In genomic region chr16:89732918-89733242, GRCh38 we compare ENCODE assay signal across 19 cellular contexts. TPM values are rescaled to one million over a fixed set of nuclear protein-coding genes. Genes with fewer than 3 reads are reported as not detected.
DNase-seq lines count a peak whose midpoint lies in the region; ATAC-seq, FAIRE-seq and TF ChIP-seq lines count a peak whose summit lies in the region.
"Had no signal": no experiment of that assay in that cellular context is flagged by ENCODE, and none has a peak within 500 bp of the region (broad histone marks: within the 10 kb centered on the region; RNA-seq: fewer than 3 reads in every experiment).

No MANE protein-coding gene starts in this region.

- WGBS in HepG2 (ENCODE audit: low lambda C conversion rate), result 97% methylated on average over 9 of the region's 9 CpGs

- no peaks in the 10 kb centered on the region for H3K27me3 ChIP-seq in HepG2 (ENCODE audit: control insufficient read depth in 1 of 2, insufficient read depth in 2 of 2, low read length in 2 of 2)
- H3K27me3 ChIP-seq: Peyer's patch had no signal

- peak overlapping the region; percentile 12 for H3K27ac Mint-ChIP-seq in stimulated activated naive CD8-positive, alpha-beta T cell treated with anti-CD3 and anti-CD28 coated beads, Interleukin-15, Interleukin-2, amounts not matched to agents 100 ng/mL and 50 ng/mL, for 24 hours
- H3K27ac Mint-ChIP-seq in activated T-helper 1 cell treated with anti-CD3 and anti-CD28 coated beads, Interleukin-12 subunit alpha, Interleukin-12 subunit beta, Interleukin-2, Interleukin-4 antibody, amounts not matched to agents 30 ng/mL and 10 ng/mL and 1 ng/mL, durations not matched to agents 14 hours and 24 hours and 36 hours, result peak overlapping the region; percentile 31
- H3K27ac Mint-ChIP-seq: B cell had no signal

- intact Hi-C loops in activated T-helper 1 cell treated with anti-CD3 and anti-CD28 coated beads, Interleukin-12 subunit alpha, Interleukin-12 subunit beta, Interleukin-2, Interleukin-4 antibody, amounts not matched to agents 30 ng/mL and 10 ng/mL and 1 ng/mL, durations not matched to agents 14 hours and 24 hours and 36 hours (cut with micrococcal nuclease), result no loop called here
- intact Hi-C loops in HepG2 (cut with micrococcal nuclease; ENCODE audit: unreplicated experiment), result no loop called here

- no peaks in the 10 kb centered on the region for H3K9me3 ChIP-seq in HepG2 (ENCODE audit: low read length)
- H3K9me3 ChIP-seq: Peyer's patch had no signal

- H3K4me1 ChIP-seq in HepG2 (ENCODE audit: insufficient read depth, low read length), result peaks cover 21% of the 10 kb centered on the region

- TF ChIP-seq CTCF in HepG2 (CRISPR knock-in tag; IDR thresholded peaks at IDR 0.05), result no peak

- no peak for DNase-seq in stimulated activated naive CD8-positive, alpha-beta T cell treated with anti-CD3 and anti-CD28 coated beads, Interleukin-15, Interleukin-2, amounts not matched to agents 100 U/mL and 50 U/mL, for 24 hours
- no peak for DNase-seq in activated T-helper 1 cell treated with anti-CD3 and anti-CD28 coated beads, Interleukin-12 subunit alpha, Interleukin-12 subunit beta, Interleukin-2, Interleukin-4 antibody, amounts not matched to agents 30 ng/mL and 10 ng/mL and 1 ng/mL, durations not matched to agents 14 hours and 24 hours and 36 hours (ENCODE audit: low spot score)
- no peak for DNase-seq in HepG2 (ENCODE audit: low spot score)
- DNase-seq in AG20443 (ENCODE audit: low spot score), result no peak
- DNase-seq in NCI-H69 (lab: John Stamatoyannopoulos, UW), result no peak
- no peak for DNase-seq in RCC 7860 (ENCODE audit: low spot score)
- DNase-seq: ACHN, DMS153, EL, Karpas-422, NCI-H1105 treated with DMSO at 0.1 percent for 48 hours, NCI-H2029, NCI-H2171 treated with DMSO at 0.1 percent for 48 hours, NCI-H82, Peyer's patch, SIG-M5 had no signal

- H4K20me1 ChIP-seq in HepG2 (ENCODE audit: insufficient read depth, low read length), result no peaks in the 10 kb centered on the region

- TF ChIP-seq EP300 in HepG2 (IDR thresholded peaks at IDR 0.05; ENCODE audit: low read depth in 2 of 2, low read length in 2 of 2) (no peak), HepG2 (CRISPR knock-in tag; IDR thresholded peaks at IDR 0.05; ENCODE audit: borderline replicate concordance) (no peak)

- TF ChIP-seq POLR2A in HepG2 (IDR thresholded peaks at IDR 0.05; ENCODE audit: insufficient read depth in 1 of 2, low read depth in 2 of 2, low read length in 2 of 2), result no peak

- H3K9ac ChIP-seq in HepG2 (ENCODE audit: insufficient read depth, low read depth, low read length), result no peak overlapping the region

- H2AFZ ChIP-seq in HepG2 (ENCODE audit: low read length), result no peak overlapping the region

- H3K27ac ChIP-seq in HepG2 (ENCODE audit: extremely low read length, insufficient read depth, low read length), result no peak overlapping the region
- H3K27ac ChIP-seq: Peyer's patch had no signal

- in situ Hi-C loops in HepG2 (cut with HindIII; ENCODE audit: extremely low pct_ligation_motif_present, low pct_unique_long_range_greater_than_20kb), result no loop called here

- H3K4me3 Mint-ChIP-seq in stimulated activated naive CD8-positive, alpha-beta T cell treated with anti-CD3 and anti-CD28 coated beads, Interleukin-15, Interleukin-2, amounts not matched to agents 100 ng/mL and 50 ng/mL, for 24 hours, result no peak overlapping the region
- H3K4me3 Mint-ChIP-seq in activated T-helper 1 cell treated with anti-CD3 and anti-CD28 coated beads, Interleukin-12 subunit alpha, Interleukin-12 subunit beta, Interleukin-2, Interleukin-4 antibody, amounts not matched to agents 30 ng/mL and 10 ng/mL and 1 ng/mL, durations not matched to agents 14 hours and 24 hours and 36 hours, result no peak overlapping the region
- H3K4me3 Mint-ChIP-seq: B cell had no signal

- POLR2A ChIA-PET in HepG2 (lab: Yijun Ruan, JAX), result no interaction called here

- CTCF ChIA-PET in HepG2 (lab: Yijun Ruan, JAX; ENCODE audit: low intra/inter-chr PET ratio, low total read pairs), result no interaction called here

- FAIRE-seq in HepG2 (lab: Jason Lieb, UNC) (no peak), RCC 7860 (lab: Jason Lieb, UNC) (no peak)
- FAIRE-seq: H54 had no signal

- no peaks in the 10 kb centered on the region for H3K79me2 ChIP-seq in HepG2 (ENCODE audit: insufficient read depth, low read length)

- TF ChIP-seq RAD21 in HepG2 (CRISPR knock-in tag; IDR thresholded peaks at IDR 0.05), result no peak

- no peak overlapping the region for H3K4me2 ChIP-seq in HepG2 (ENCODE audit: low read depth, low read length)

- H3K36me3 Mint-ChIP-seq in stimulated activated naive CD8-positive, alpha-beta T cell treated with anti-CD3 and anti-CD28 coated beads, Interleukin-15, Interleukin-2, amounts not matched to agents 100 ng/mL and 50 ng/mL, for 24 hours (ENCODE audit: low read depth), result peaks cover 73% of the 10 kb centered on the region
- peaks cover 44% of the 10 kb centered on the region for H3K36me3 Mint-ChIP-seq in activated T-helper 1 cell treated with anti-CD3 and anti-CD28 coated beads, Interleukin-12 subunit alpha, Interleukin-12 subunit beta, Interleukin-2, Interleukin-4 antibody, amounts not matched to agents 30 ng/mL and 10 ng/mL and 1 ng/mL, durations not matched to agents 14 hours and 24 hours and 36 hours (ENCODE audit: low read depth)

- peaks cover 25% of the 10 kb centered on the region for H3K4me1 Mint-ChIP-seq in stimulated activated naive CD8-positive, alpha-beta T cell treated with anti-CD3 and anti-CD28 coated beads, Interleukin-15, Interleukin-2, amounts not matched to agents 100 ng/mL and 50 ng/mL, for 24 hours (ENCODE audit: low read depth)
- peaks cover 19% of the 10 kb centered on the region for H3K4me1 Mint-ChIP-seq in activated T-helper 1 cell treated with anti-CD3 and anti-CD28 coated beads, Interleukin-12 subunit alpha, Interleukin-12 subunit beta, Interleukin-2, Interleukin-4 antibody, amounts not matched to agents 30 ng/mL and 10 ng/mL and 1 ng/mL, durations not matched to agents 14 hours and 24 hours and 36 hours (ENCODE audit: low read depth)

- no peak overlapping the region for H3K4me3 ChIP-seq in HepG2 (replicated peaks in 1 of 3; ENCODE audit: insufficient read depth in 1 of 3, low read depth in 2 of 3, low read length in 3 of 3)
- H3K4me3 ChIP-seq: Peyer's patch had no signal

- ATAC-seq in stimulated activated naive CD8-positive, alpha-beta T cell treated with anti-CD3 and anti-CD28 coated beads, Interleukin-15, Interleukin-2, amounts not matched to agents 100 U/mL and 50 U/mL, for 24 hours, result no peak
- ATAC-seq in HepG2, result no peak

- H3K36me3 ChIP-seq in HepG2 (replicated peaks in 1 of 2; ENCODE audit: control insufficient read depth in 1 of 2, insufficient read depth in 2 of 2, low read length in 2 of 2), result peaks cover 37 to 71% of the 10 kb centered on the region in 2 experiments

- BruUV-seq in HepG2 (replicated peaks; lab: Mats Ljungman, UMichigan), result no TSS peak

- H3K27me3 Mint-ChIP-seq in stimulated activated naive CD8-positive, alpha-beta T cell treated with anti-CD3 and anti-CD28 coated beads, Interleukin-15, Interleukin-2, amounts not matched to agents 100 ng/mL and 50 ng/mL, for 24 hours, result no peaks in the 10 kb centered on the region
- H3K27me3 Mint-ChIP-seq in activated T-helper 1 cell treated with anti-CD3 and anti-CD28 coated beads, Interleukin-12 subunit alpha, Interleukin-12 subunit beta, Interleukin-2, Interleukin-4 antibody, amounts not matched to agents 30 ng/mL and 10 ng/mL and 1 ng/mL, durations not matched to agents 14 hours and 24 hours and 36 hours (ENCODE audit: insufficient read depth), result no peaks in the 10 kb centered on the region
- H3K27me3 Mint-ChIP-seq: B cell had no signal

- no peaks in the 10 kb centered on the region for H3K9me3 Mint-ChIP-seq in stimulated activated naive CD8-positive, alpha-beta T cell treated with anti-CD3 and anti-CD28 coated beads, Interleukin-15, Interleukin-2, amounts not matched to agents 100 ng/mL and 50 ng/mL, for 24 hours
- H3K9me3 Mint-ChIP-seq in activated T-helper 1 cell treated with anti-CD3 and anti-CD28 coated beads, Interleukin-12 subunit alpha, Interleukin-12 subunit beta, Interleukin-2, Interleukin-4 antibody, amounts not matched to agents 30 ng/mL and 10 ng/mL and 1 ng/mL, durations not matched to agents 14 hours and 24 hours and 36 hours, result no peaks in the 10 kb centered on the region

RNA-seq across cellular contexts. Expression of gene ZNF276, which starts 11.5 kb away (rescaled TPM):
- total RNA-seq in activated T-helper 1 cell treated with anti-CD3 and anti-CD28 coated beads, Interleukin-12 subunit alpha, Interleukin-12 subunit beta, Interleukin-2, Interleukin-4 antibody, amounts not matched to agents 30 ng/mL and 10 ng/mL and 1 ng/mL, durations not matched to agents 14 hours and 24 hours and 36 hours, result 34.2 and 36.4 TPM in 2 replicates
- 6.8 and 17.7 TPM in 2 replicates for total RNA-seq in HepG2 (2016; rRNA removed; fragmentation: Illumina TruSeq; extraction: Trizol)
- 4.4 and 4.7 TPM in 2 replicates for total RNA-seq in HepG2 (2016; cell fraction: cytosol; rRNA removed; fragmentation: Illumina TruSeq; extraction: Trizol; ENCODE audit: low read depth)
- 4.5 and 15.9 TPM in 2 replicates for total RNA-seq in HepG2 (2016; cell fraction: insoluble cytoplasmic fraction; rRNA removed; fragmentation: Illumina TruSeq; extraction: Trizol)
- 5.4 and 8.2 TPM in 2 replicates for total RNA-seq in HepG2 (2016; cell fraction: membrane; rRNA removed; fragmentation: Illumina TruSeq; extraction: Trizol)
- total RNA-seq in HepG2 (2016; cell fraction: nucleus; rRNA removed; fragmentation: Illumina TruSeq; extraction: Trizol), result 22.3 and 26.8 TPM in 2 replicates
- 18.0 and 24.3 TPM in 2 replicates for polyA plus RNA-seq in HepG2 (2011; rRNA removed)
- polyA plus RNA-seq in HepG2 (2011; cell fraction: cytosol; rRNA removed), result 8.0 and 12.2 TPM in 2 replicates
- 148 and 167 TPM in 2 replicates for polyA plus RNA-seq in HepG2 (2011; cell fraction: nucleus; rRNA removed)
- polyA plus RNA-seq in HepG2 (2012), result 16.1 and 20.0 TPM in 2 replicates
- 2.3 and 3.4 TPM in 2 replicates for polyA plus RNA-seq in HepG2 (2016; cell fraction: cytosol; fragmentation: Illumina TruSeq; extraction: Trizol; ENCODE audit: low read depth)
- polyA plus RNA-seq in HepG2 (2016; cell fraction: insoluble cytoplasmic fraction; fragmentation: Illumina TruSeq; extraction: Trizol; ENCODE audit: low read depth), result 7.0 and 9.8 TPM in 2 replicates
- 4.7 and 8.3 TPM in 2 replicates for polyA plus RNA-seq in HepG2 (2016; cell fraction: membrane; fragmentation: Illumina TruSeq; extraction: Trizol; ENCODE audit: low read depth)
- polyA plus RNA-seq in HepG2 (2016; cell fraction: nucleus; fragmentation: Illumina TruSeq; extraction: Trizol; ENCODE audit: insufficient read depth, low read depth), result 66.1 and 72.8 TPM in 2 replicates
- 14.5 and 22.1 TPM in 2 replicates for polyA minus RNA-seq in HepG2 (2011; rRNA and poly(A)+ RNA removed; ENCODE audit: low replicate concordance)
- polyA minus RNA-seq in HepG2 (2011; cell fraction: cytosol; rRNA and poly(A)+ RNA removed), result 4.0 and 6.3 TPM in 2 replicates
- 27.8 and 28.5 TPM in 2 replicates for polyA minus RNA-seq in HepG2 (2011; cell fraction: nucleus; rRNA and poly(A)+ RNA removed)

RNA-seq across cellular contexts. Expression of gene VPS9D1, which starts 12.2 kb away (rescaled TPM):
- 4.9 and 5.9 TPM in 2 replicates for total RNA-seq in activated T-helper 1 cell treated with anti-CD3 and anti-CD28 coated beads, Interleukin-12 subunit alpha, Interleukin-12 subunit beta, Interleukin-2, Interleukin-4 antibody, amounts not matched to agents 30 ng/mL and 10 ng/mL and 1 ng/mL, durations not matched to agents 14 hours and 24 hours and 36 hours
- total RNA-seq in HepG2 (2016; rRNA removed; fragmentation: Illumina TruSeq; extraction: Trizol), result 3.8 and 10.1 TPM in 2 replicates
- 2.4 and 3.2 TPM in 2 replicates for total RNA-seq in HepG2 (2016; cell fraction: cytosol; rRNA removed; fragmentation: Illumina TruSeq; extraction: Trizol; ENCODE audit: low read depth)
- 4.2 and 9.2 TPM in 2 replicates for total RNA-seq in HepG2 (2016; cell fraction: insoluble cytoplasmic fraction; rRNA removed; fragmentation: Illumina TruSeq; extraction: Trizol)
- 5.2 and 6.8 TPM in 2 replicates for total RNA-seq in HepG2 (2016; cell fraction: membrane; rRNA removed; fragmentation: Illumina TruSeq; extraction: Trizol)
- 13.1 and 15.5 TPM in 2 replicates for total RNA-seq in HepG2 (2016; cell fraction: nucleus; rRNA removed; fragmentation: Illumina TruSeq; extraction: Trizol)
- 13.2 and 18.6 TPM in 2 replicates for polyA plus RNA-seq in HepG2 (2011; rRNA removed)
- 4.5 and 5.7 TPM in 2 replicates for polyA plus RNA-seq in HepG2 (2011; cell fraction: cytosol; rRNA removed)
- 111 and 130 TPM in 2 replicates for polyA plus RNA-seq in HepG2 (2011; cell fraction: nucleus; rRNA removed)
- polyA plus RNA-seq in HepG2 (2012), result 7.5 and 10.0 TPM in 2 replicates
- 2.5 and 3.3 TPM in 2 replicates for polyA plus RNA-seq in HepG2 (2016; cell fraction: cytosol; fragmentation: Illumina TruSeq; extraction: Trizol; ENCODE audit: low read depth)
- 4.6 and 6.5 TPM in 2 replicates for polyA plus RNA-seq in HepG2 (2016; cell fraction: insoluble cytoplasmic fraction; fragmentation: Illumina TruSeq; extraction: Trizol; ENCODE audit: low read depth)
- 5.7 and 6.3 TPM in 2 replicates for polyA plus RNA-seq in HepG2 (2016; cell fraction: membrane; fragmentation: Illumina TruSeq; extraction: Trizol; ENCODE audit: low read depth)
- polyA plus RNA-seq in HepG2 (2016; cell fraction: nucleus; fragmentation: Illumina TruSeq; extraction: Trizol; ENCODE audit: insufficient read depth, low read depth), result 51.9 and 55.4 TPM in 2 replicates
- polyA minus RNA-seq in HepG2 (2011; rRNA and poly(A)+ RNA removed; ENCODE audit: low replicate concordance), result 4.4 and 8.1 TPM in 2 replicates
- polyA minus RNA-seq in HepG2 (2011; cell fraction: cytosol; rRNA and poly(A)+ RNA removed), result 2.2 and 5.0 TPM in 2 replicates
- polyA minus RNA-seq in HepG2 (2011; cell fraction: nucleus; rRNA and poly(A)+ RNA removed), result 6.8 and 7.5 TPM in 2 replicates

RNA-seq across cellular contexts. Expression of gene SPATA2L, which starts 31.4 kb away (rescaled TPM):
- total RNA-seq in activated T-helper 1 cell treated with anti-CD3 and anti-CD28 coated beads, Interleukin-12 subunit alpha, Interleukin-12 subunit beta, Interleukin-2, Interleukin-4 antibody, amounts not matched to agents 30 ng/mL and 10 ng/mL and 1 ng/mL, durations not matched to agents 14 hours and 24 hours and 36 hours, result 14.1 and 15.2 TPM in 2 replicates
- 17.0 and 20.7 TPM in 2 replicates for total RNA-seq in HepG2 (2016; rRNA removed; fragmentation: Illumina TruSeq; extraction: Trizol)
- 5.1 and 5.8 TPM in 2 replicates for total RNA-seq in HepG2 (2016; cell fraction: cytosol; rRNA removed; fragmentation: Illumina TruSeq; extraction: Trizol; ENCODE audit: low read depth)
- 16.3 and 20.7 TPM in 2 replicates for total RNA-seq in HepG2 (2016; cell fraction: insoluble cytoplasmic fraction; rRNA removed; fragmentation: Illumina TruSeq; extraction: Trizol)
- 12.5 and 13.4 TPM in 2 replicates for total RNA-seq in HepG2 (2016; cell fraction: membrane; rRNA removed; fragmentation: Illumina TruSeq; extraction: Trizol)
- 9.5 and 13.5 TPM in 2 replicates for total RNA-seq in HepG2 (2016; cell fraction: nucleus; rRNA removed; fragmentation: Illumina TruSeq; extraction: Trizol)
- 9.1 and 11.8 TPM in 2 replicates for polyA plus RNA-seq in HepG2 (2011; rRNA removed)
- polyA plus RNA-seq in HepG2 (2011; cell fraction: cytosol; rRNA removed), result 13.4 and 23.3 TPM in 2 replicates
- 26.3 and 28.3 TPM in 2 replicates for polyA plus RNA-seq in HepG2 (2011; cell fraction: nucleus; rRNA removed)
- 6.8 and 12.5 TPM in 2 replicates for polyA plus RNA-seq in HepG2 (2012)
- polyA plus RNA-seq in HepG2 (2016; cell fraction: cytosol; fragmentation: Illumina TruSeq; extraction: Trizol; ENCODE audit: low read depth), result 3.0 and 3.1 TPM in 2 replicates
- 13.3 and 14.0 TPM in 2 replicates for polyA plus RNA-seq in HepG2 (2016; cell fraction: insoluble cytoplasmic fraction; fragmentation: Illumina TruSeq; extraction: Trizol; ENCODE audit: low read depth)
- polyA plus RNA-seq in HepG2 (2016; cell fraction: membrane; fragmentation: Illumina TruSeq; extraction: Trizol; ENCODE audit: low read depth), result 5.3 and 7.7 TPM in 2 replicates
- polyA plus RNA-seq in HepG2 (2016; cell fraction: nucleus; fragmentation: Illumina TruSeq; extraction: Trizol; ENCODE audit: insufficient read depth, low read depth), result 14.9 and 15.5 TPM in 2 replicates
- 3.5 and 31.4 TPM in 2 replicates for polyA minus RNA-seq in HepG2 (2011; rRNA and poly(A)+ RNA removed; ENCODE audit: low replicate concordance)
- polyA minus RNA-seq in HepG2 (2011; cell fraction: cytosol; rRNA and poly(A)+ RNA removed), result 16.7 and 20.7 TPM in 2 replicates
- polyA minus RNA-seq in HepG2 (2011; cell fraction: nucleus; rRNA and poly(A)+ RNA removed), result 8.8 and 8.9 TPM in 2 replicates

RNA-seq across cellular contexts. Expression of gene CDK10, which starts 46.4 kb away (rescaled TPM):
- total RNA-seq in activated T-helper 1 cell treated with anti-CD3 and anti-CD28 coated beads, Interleukin-12 subunit alpha, Interleukin-12 subunit beta, Interleukin-2, Interleukin-4 antibody, amounts not matched to agents 30 ng/mL and 10 ng/mL and 1 ng/mL, durations not matched to agents 14 hours and 24 hours and 36 hours, result 93.9 and 99.6 TPM in 2 replicates
- total RNA-seq in HepG2 (2016; rRNA removed; fragmentation: Illumina TruSeq; extraction: Trizol), result 1.2 and 2.5 TPM in 2 replicates
- total RNA-seq in HepG2 (2016; cell fraction: cytosol; rRNA removed; fragmentation: Illumina TruSeq; extraction: Trizol; ENCODE audit: low read depth), result 4.2 and 5.8 TPM in 2 replicates
- 1.4 and 2.6 TPM in 2 replicates for total RNA-seq in HepG2 (2016; cell fraction: insoluble cytoplasmic fraction; rRNA removed; fragmentation: Illumina TruSeq; extraction: Trizol)
- total RNA-seq in HepG2 (2016; cell fraction: membrane; rRNA removed; fragmentation: Illumina TruSeq; extraction: Trizol), result 3.5 TPM in 2 replicates
- total RNA-seq in HepG2 (2016; cell fraction: nucleus; rRNA removed; fragmentation: Illumina TruSeq; extraction: Trizol), result 2.4 and 3.5 TPM in 2 replicates
- 3.9 and 4.3 TPM in 2 replicates for polyA plus RNA-seq in HepG2 (2011; rRNA removed)
- polyA plus RNA-seq in HepG2 (2011; cell fraction: cytosol; rRNA removed), result 1.5 and 2.1 TPM in 2 replicates
- 28.1 and 29.8 TPM in 2 replicates for polyA plus RNA-seq in HepG2 (2011; cell fraction: nucleus; rRNA removed)
- 2.7 and 6.1 TPM in 2 replicates for polyA plus RNA-seq in HepG2 (2012)
- polyA plus RNA-seq in HepG2 (2016; cell fraction: cytosol; fragmentation: Illumina TruSeq; extraction: Trizol; ENCODE audit: low read depth), result 1.1 TPM in 2 replicates
- 1.1 and 1.2 TPM in 2 replicates for polyA plus RNA-seq in HepG2 (2016; cell fraction: insoluble cytoplasmic fraction; fragmentation: Illumina TruSeq; extraction: Trizol; ENCODE audit: low read depth)
- polyA plus RNA-seq in HepG2 (2016; cell fraction: membrane; fragmentation: Illumina TruSeq; extraction: Trizol; ENCODE audit: low read depth), result 1.0 and 1.2 TPM in 2 replicates
- polyA plus RNA-seq in HepG2 (2016; cell fraction: nucleus; fragmentation: Illumina TruSeq; extraction: Trizol; ENCODE audit: insufficient read depth, low read depth), result 11.0 and 12.6 TPM in 2 replicates
- polyA minus RNA-seq in HepG2 (2011; rRNA and poly(A)+ RNA removed; ENCODE audit: low replicate concordance), result 2.9 and 43.1 TPM in 2 replicates
- 1.6 and 2.8 TPM in 2 replicates for polyA minus RNA-seq in HepG2 (2011; cell fraction: cytosol; rRNA and poly(A)+ RNA removed)
- polyA minus RNA-seq in HepG2 (2011; cell fraction: nucleus; rRNA and poly(A)+ RNA removed), result 4.5 and 5.8 TPM in 2 replicates
